ENCODE assay signal across 8 cellular contexts in the genomic region with DNA sequence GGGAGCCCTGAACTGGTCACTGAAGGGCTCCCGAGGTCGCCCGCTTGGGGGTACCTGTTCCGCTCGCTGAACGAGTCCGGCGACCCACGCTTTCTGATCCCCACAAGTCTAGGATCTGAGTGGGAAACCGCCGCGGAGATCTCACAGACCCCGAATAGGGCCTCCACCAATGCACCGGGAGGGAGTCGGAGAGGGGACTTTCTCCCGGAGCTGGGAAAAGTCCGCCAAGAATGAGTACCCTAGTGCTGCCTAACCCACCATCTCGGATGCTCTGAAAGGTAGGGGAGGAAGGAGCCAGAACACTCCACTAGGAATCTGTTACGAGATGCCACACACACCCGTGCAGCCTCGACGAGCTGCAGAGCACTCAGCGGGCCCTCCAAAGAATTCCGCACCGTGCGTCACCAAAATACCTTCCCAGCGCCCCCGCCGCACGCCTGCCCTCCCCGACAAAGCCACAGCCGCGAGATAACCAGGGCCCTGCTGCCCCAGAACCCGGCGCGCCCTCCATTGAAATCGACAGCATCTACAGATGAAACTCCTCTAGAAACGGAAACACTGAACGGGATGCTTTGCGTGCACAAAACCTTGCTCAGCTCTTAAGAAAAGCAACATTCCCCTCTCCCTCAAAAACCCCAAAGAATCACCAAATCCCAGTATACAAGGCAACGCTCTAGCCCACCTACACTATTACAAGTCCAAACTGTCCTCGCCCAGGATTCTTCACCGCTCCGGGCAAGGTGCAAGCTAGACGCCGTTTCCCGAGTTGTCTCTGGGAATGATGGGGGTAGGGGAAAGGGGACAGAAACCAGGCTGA. TPM values are rescaled to one million over a fixed set of nuclear protein-coding genes. Genes with fewer than 3 reads are reported as not detected.
DNase-seq lines count a peak whose midpoint lies in the region; ATAC-seq and TF ChIP-seq lines count a peak whose summit lies in the region.

No MANE protein-coding gene starts in this region.

- H3K36me3 ChIP-seq in cardiac muscle cell: no peaks in the 10 kb centered on the region

- intact Hi-C loops in cardiac septum (cut with DNase I): loop anchor here (5.0 to 10.0 kb wide), 10 partner anchors 108 to 1348 kb away; no protein-coding TSS in a partner anchor

- H3K4me3 ChIP-seq in cardiac muscle cell: peak overlapping the region; percentile 17

- H3K4me3 Mint-ChIP-seq in activated T-cell treated with anti-CD3 and anti-CD28 coated beads, Interleukin-2, amount 50 U/mL, for 24 hours: peak overlapping the region; percentile 66
- H3K4me3 Mint-ChIP-seq in glutamatergic neuron (ENCODE audit: unreplicated experiment) (peak overlapping the region; percentile 91), progenitor cell of endocrine pancreas (ENCODE audit: low read depth) (peak overlapping the region; percentile 67)

- H3K27ac Mint-ChIP-seq in activated T-cell treated with anti-CD3 and anti-CD28 coated beads, Interleukin-2, amount 50 U/mL, for 24 hours: peak overlapping the region; percentile 30
- H3K27ac Mint-ChIP-seq in glutamatergic neuron (ENCODE audit: unreplicated experiment) (no peak overlapping the region), progenitor cell of endocrine pancreas (peak overlapping the region; percentile 23)

- ATAC-seq in HG02759 (IDR thresholded peaks at IDR 0.05; ENCODE audit: unreplicated experiment) (no peak), HG03432 (IDR thresholded peaks at IDR 0.05; ENCODE audit: unreplicated experiment) (no peak)

- peaks cover 59% of the 10 kb centered on the region for H3K4me1 Mint-ChIP-seq in activated T-cell treated with anti-CD3 and anti-CD28 coated beads, Interleukin-2, amount 50 U/mL, for 24 hours (ENCODE audit: low read depth)
- H3K4me1 Mint-ChIP-seq in glutamatergic neuron (ENCODE audit: low read depth, unreplicated experiment) (peaks cover 26% of the 10 kb centered on the region), progenitor cell of endocrine pancreas (ENCODE audit: low read depth) (peaks cover 41% of the 10 kb centered on the region)

- no peaks in the 10 kb centered on the region for H3K9me3 ChIP-seq in cardiac muscle cell (ENCODE audit: low read depth)

- no peaks in the 10 kb centered on the region for H3K4me1 ChIP-seq in cardiac muscle cell (ENCODE audit: low read depth)

- H3K9me3 Mint-ChIP-seq in activated T-cell treated with anti-CD3 and anti-CD28 coated beads, Interleukin-2, amount 50 U/mL, for 24 hours: no peaks in the 10 kb centered on the region
- peaks cover 16% of the 10 kb centered on the region for H3K9me3 Mint-ChIP-seq in glutamatergic neuron (ENCODE audit: unreplicated experiment)
- H3K9me3 Mint-ChIP-seq in progenitor cell of endocrine pancreas (ENCODE audit: low read depth): no peaks in the 10 kb centered on the region

- peak; percentile 38 to 88 for DNase-seq in cardiac muscle cell (ENCODE audit: low read depth in 1 of 2, low spot score in 1 of 2)
- DNase-seq in cardiac septum (ENCODE audit: low spot score): no peak
- DNase-seq in activated T-cell treated with anti-CD3 and anti-CD28 coated beads, Interleukin-2, amount 50 U/mL, for 24 hours: peak; percentile 37
- DNase-seq in glutamatergic neuron: peak; percentile 39
- DNase-seq in progenitor cell of endocrine pancreas (ENCODE audit: low spot score, unreplicated experiment): no peak
- DNase-seq in activated effector memory CD4-positive, alpha-beta T cell treated with anti-CD3 and anti-CD28 coated beads, Interleukin-2, amount 50 U/mL, for 16 hours: no peak

- TF ChIP-seq CTCF in cardiac muscle cell (IDR thresholded peaks at IDR 0.05; ENCODE audit: low read depth, low read length) (no peak), glutamatergic neuron (IDR thresholded peaks at IDR 0.05; ENCODE audit: partially characterized antibody, unreplicated experiment) (no peak), progenitor cell of endocrine pancreas (IDR thresholded peaks at IDR 0.05; ENCODE audit: unreplicated experiment) (no peak)

- peaks cover 83% of the 10 kb centered on the region for H3K27me3 Mint-ChIP-seq in activated T-cell treated with anti-CD3 and anti-CD28 coated beads, Interleukin-2, amount 50 U/mL, for 24 hours
- H3K27me3 Mint-ChIP-seq in glutamatergic neuron (ENCODE audit: unreplicated experiment) (peaks cover 38% of the 10 kb centered on the region), progenitor cell of endocrine pancreas (peaks cover 84% of the 10 kb centered on the region)

- H3K27me3 ChIP-seq in cardiac muscle cell: peaks cover 93% of the 10 kb centered on the region

- no peak overlapping the region for H3K27ac ChIP-seq in cardiac muscle cell

- H3K36me3 Mint-ChIP-seq in activated T-cell treated with anti-CD3 and anti-CD28 coated beads, Interleukin-2, amount 50 U/mL, for 24 hours (ENCODE audit: low read depth): no peaks in the 10 kb centered on the region
- peaks cover 4% of the 10 kb centered on the region for H3K36me3 Mint-ChIP-seq in glutamatergic neuron (ENCODE audit: unreplicated experiment)
- H3K36me3 Mint-ChIP-seq in progenitor cell of endocrine pancreas (ENCODE audit: insufficient read depth): no peaks in the 10 kb centered on the region

RNA-seq across cellular contexts. Expression of a gene that starts 0.7 kb away (rescaled TPM):
- total RNA-seq in cardiac muscle cell (0.66 and 3.4 TPM in 2 replicates), cardiac septum (40.3 TPM), glutamatergic neuron (ENCODE audit: unreplicated experiment) (2.4 TPM), progenitor cell of endocrine pancreas (2.0 and 3.8 TPM in 2 replicates)
- 0.32 and 0.59 TPM in 2 replicates for polyA plus RNA-seq in cardiac muscle cell

RNA-seq across cellular contexts. Expression of a gene that starts 38.4 kb away (rescaled TPM):
- total RNA-seq in cardiac muscle cell (184 and 768 TPM in 2 replicates), cardiac septum (890 TPM), glutamatergic neuron (ENCODE audit: unreplicated experiment) (527 TPM), progenitor cell of endocrine pancreas (311 and 314 TPM in 2 replicates)
- polyA plus RNA-seq in cardiac muscle cell: 984 and 1,135 TPM in 2 replicates

Comparison
In these comparisons a context has a peak if more than half of its experiments do, and no peak if none do; other contexts are left out.
1. DNase-seq: peak in cardiac muscle cell (2 of 2), activated T-cell treated with anti-CD3 and anti-CD28 coated beads, Interleukin-2, amount 50 U/mL, for 24 hours (single experiment) and glutamatergic neuron (single experiment); none in cardiac septum (single experiment), progenitor cell of endocrine pancreas (single experiment) and activated effector memory CD4-positive, alpha-beta T cell treated with anti-CD3 and anti-CD28 coated beads, Interleukin-2, amount 50 U/mL, for 16 hours (single experiment).
2. Peak in every context shown above with its lines, with median percentiles within 50 percentile points of each other: H3K4me3 Mint-ChIP-seq.